Comparison of ENCODE assay signal across 21 cellular contexts in the genomic region with DNA sequence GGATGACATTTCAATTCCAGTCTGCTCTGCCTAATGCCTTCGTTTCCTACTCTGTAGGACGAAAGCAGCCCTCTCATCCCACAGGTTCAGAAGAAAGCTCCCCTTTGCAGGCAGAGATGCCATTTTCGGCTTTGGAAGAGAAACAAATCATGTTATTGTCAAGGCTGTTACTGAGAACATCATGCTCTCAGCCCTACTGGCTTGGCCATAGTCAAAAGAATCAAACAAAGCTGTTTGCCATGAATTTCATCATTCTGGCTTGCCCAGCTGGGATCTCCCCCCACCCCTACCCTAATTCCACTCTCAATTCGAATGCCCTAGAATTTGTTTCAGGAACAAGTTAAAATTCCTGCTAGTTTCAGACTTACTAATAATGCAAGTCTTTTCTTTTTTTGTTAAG.
A peak's percentile ranks its signal among the peaks of the same experiment; 100 is the strongest.
DNase-seq lines count a peak whose midpoint lies in the region; TF ChIP-seq lines count a peak whose summit lies in the region.
"Had no signal": no experiment of that assay in that cellular context is flagged by ENCODE, and none has a peak within 500 bp of the region (broad histone marks: within the 10 kb centered on the region; RNA-seq: fewer than 3 reads in every experiment).

No MANE protein-coding gene starts in this region.

- H3K27ac ChIP-seq in left ventricle myocardium inferior (replicated peaks), result peak overlapping the region; percentile 42
- no peak overlapping the region for H3K27ac ChIP-seq in right atrium auricular region
- peak overlapping the region; percentile 29 for H3K27ac ChIP-seq in neural cell (ENCODE audit: low read length)
- peak overlapping the region; percentile 100 for H3K27ac ChIP-seq in temporal lobe (ENCODE audit: low read depth, low read length)
- no peak overlapping the region for H3K27ac ChIP-seq in effector memory CD4-positive, alpha-beta T cell (ENCODE audit: insufficient read depth, low read length, poor library complexity, severe bottlenecking)
- H3K27ac ChIP-seq: heart right ventricle, HL-60, testis had no signal

- no peaks in the 10 kb centered on the region for H3K9me3 Mint-ChIP-seq in activated CD4-positive, alpha-beta T cell treated with anti-CD3 and anti-CD28 coated beads, Interleukin-2, amount 10 ng/mL, durations not matched to agents 7 days and 5 days
- H3K9me3 Mint-ChIP-seq: activated naive CD8-positive, alpha-beta T cell treated with anti-CD3 and anti-CD28 coated beads for 36 hours had no signal

- H3F3A ChIP-seq in neural cell (ENCODE audit: insufficient read depth, low read length, poor library complexity, severe bottlenecking), result peaks cover 4% of the 10 kb centered on the region

- H3K4me1 Mint-ChIP-seq in activated CD4-positive, alpha-beta T cell treated with anti-CD3 and anti-CD28 coated beads, Interleukin-2, amount 10 ng/mL, durations not matched to agents 7 days and 5 days, result no peaks in the 10 kb centered on the region
- H3K4me1 Mint-ChIP-seq: activated naive CD8-positive, alpha-beta T cell treated with anti-CD3 and anti-CD28 coated beads for 36 hours had no signal

- CTCF ChIA-PET in activated CD4-positive, alpha-beta T cell treated with anti-CD3 and anti-CD28 coated beads, Interleukin-2, amount 10 ng/mL, durations not matched to agents 7 days and 5 days (lab: Charles Lee), result no interaction called here

- no peak overlapping the region for H3K27ac Mint-ChIP-seq in activated CD4-positive, alpha-beta T cell treated with anti-CD3 and anti-CD28 coated beads, Interleukin-2, amount 10 ng/mL, durations not matched to agents 7 days and 5 days
- H3K27ac Mint-ChIP-seq: activated naive CD8-positive, alpha-beta T cell treated with anti-CD3 and anti-CD28 coated beads for 36 hours; progenitor cell of endocrine pancreas had no signal

- no peaks in the 10 kb centered on the region for H3K36me3 Mint-ChIP-seq in activated CD4-positive, alpha-beta T cell treated with anti-CD3 and anti-CD28 coated beads, Interleukin-2, amount 10 ng/mL, durations not matched to agents 7 days and 5 days (ENCODE audit: low read depth)
- H3K36me3 Mint-ChIP-seq: activated naive CD8-positive, alpha-beta T cell treated with anti-CD3 and anti-CD28 coated beads for 36 hours had no signal

- TF ChIP-seq EP300 in neural cell (conservative IDR thresholded peaks at IDR 0.05; ENCODE audit: poor library complexity, severe bottlenecking), result no peak

- TF ChIP-seq CTCF in left ventricle myocardium inferior (IDR thresholded peaks at IDR 0.05; ENCODE audit: borderline replicate concordance), result no peak
- no peak for TF ChIP-seq CTCF in right atrium auricular region (IDR thresholded peaks at IDR 0.05)
- no peak for TF ChIP-seq CTCF in neural cell (IDR thresholded peaks at IDR 0.05; ENCODE audit: poor library complexity, severe bottlenecking)

- H2AFZ ChIP-seq in neural cell (ENCODE audit: low read depth, low read length), result no peak overlapping the region

- H3K27me3 Mint-ChIP-seq in activated CD4-positive, alpha-beta T cell treated with anti-CD3 and anti-CD28 coated beads, Interleukin-2, amount 10 ng/mL, durations not matched to agents 7 days and 5 days, result peaks cover 32% of the 10 kb centered on the region
- H3K27me3 Mint-ChIP-seq: activated naive CD8-positive, alpha-beta T cell treated with anti-CD3 and anti-CD28 coated beads for 36 hours had no signal

- H3K4me1 ChIP-seq in left ventricle myocardium inferior (no peaks in the 10 kb centered on the region), right atrium auricular region (peaks cover 0 to 10% of the 10 kb centered on the region in 2 donors)
- no peaks in the 10 kb centered on the region for H3K4me1 ChIP-seq in effector memory CD4-positive, alpha-beta T cell (ENCODE audit: control insufficient read depth, insufficient read depth, low read length, poor library complexity, severe bottlenecking)
- H3K4me1 ChIP-seq: testis had no signal

- no peak overlapping the region for H3K4me2 ChIP-seq in neural cell (ENCODE audit: low read length)

- POLR2A ChIA-PET in activated CD4-positive, alpha-beta T cell treated with anti-CD3 and anti-CD28 coated beads, Interleukin-2, amount 10 ng/mL, durations not matched to agents 7 days and 5 days (lab: Charles Lee), result no interaction called here

- no peak overlapping the region for H3K4me3 Mint-ChIP-seq in activated CD4-positive, alpha-beta T cell treated with anti-CD3 and anti-CD28 coated beads, Interleukin-2, amount 10 ng/mL, durations not matched to agents 7 days and 5 days
- H3K4me3 Mint-ChIP-seq: activated naive CD8-positive, alpha-beta T cell treated with anti-CD3 and anti-CD28 coated beads for 36 hours had no signal

- H4K20me1 ChIP-seq in neural cell (ENCODE audit: insufficient read depth), result no peaks in the 10 kb centered on the region

- H3K4me3 ChIP-seq in left ventricle myocardium inferior (no peak overlapping the region), right atrium auricular region (no peak overlapping the region), neural cell (ENCODE audit: low read length) (peak overlapping the region; percentile 12)
- H3K4me3 ChIP-seq in effector memory CD4-positive, alpha-beta T cell (ENCODE audit: insufficient read depth, low read depth, low read length, poor library complexity, severe bottlenecking), result no peak overlapping the region
- H3K4me3 ChIP-seq: HAP-1, heart right ventricle, lung, testis had no signal

- H3K79me2 ChIP-seq in neural cell (replicated peaks; ENCODE audit: insufficient read depth, low read length), result no peaks in the 10 kb centered on the region

- no peaks in the 10 kb centered on the region for H3K36me3 ChIP-seq in left ventricle myocardium inferior
- H3K36me3 ChIP-seq in right atrium auricular region, result no peaks in the 10 kb centered on the region
- H3K36me3 ChIP-seq in neural cell (ENCODE audit: insufficient read depth, low read length), result no peaks in the 10 kb centered on the region
- no peaks in the 10 kb centered on the region for H3K36me3 ChIP-seq in effector memory CD4-positive, alpha-beta T cell (ENCODE audit: control insufficient read depth, insufficient read depth, low read length)
- H3K36me3 ChIP-seq: HAP-1, heart right ventricle had no signal

- no peaks in the 10 kb centered on the region for H3K9me2 ChIP-seq in neural cell (ENCODE audit: insufficient read depth, low read length)

- DNase-seq in left ventricle myocardium inferior (no peak), right atrium auricular region (ENCODE audit: low spot score) (no peak), fibroblast of peridontal ligament (ENCODE audit: extremely low read depth) (peak; percentile 49), NCI-H1436 (lab: John Stamatoyannopoulos, UW) (no peak)
- DNase-seq in activated CD4-positive, alpha-beta T cell treated with anti-CD3 and anti-CD28 coated beads, Interleukin-2, amount 10 ng/mL, durations not matched to agents 7 days and 5 days, result no peak
- no peak for DNase-seq in effector memory CD4-positive, alpha-beta T cell
- DNase-seq: activated naive CD8-positive, alpha-beta T cell treated with anti-CD3 and anti-CD28 coated beads for 36 hours; DMS 273 treated with DMSO at 0.1 percent for 48 hours; erythroblast; heart right ventricle; NCI-H1694; NCI-H446; stimulated activated CD8-positive, alpha-beta memory T cell treated with anti-CD3 and anti-CD28 coated beads, Interleukin-4, amount 100 ng/mL, for 48 hours; SW 1271; testis had no signal

- H3K9ac ChIP-seq in neural cell (ENCODE audit: low read length), result no peak overlapping the region

- TF ChIP-seq RAD21 in neural cell (conservative IDR thresholded peaks at IDR 0.05), result no peak

- intact Hi-C loops in left ventricle myocardium inferior (cut with micrococcal nuclease), result no loop called here

- no peaks in the 10 kb centered on the region for H3K27me3 ChIP-seq in left ventricle myocardium inferior (ENCODE audit: low read depth)
- no peaks in the 10 kb centered on the region for H3K27me3 ChIP-seq in right atrium auricular region
- H3K27me3 ChIP-seq in neural cell (ENCODE audit: insufficient read depth, low read depth, low read length), result no peaks in the 10 kb centered on the region
- H3K27me3 ChIP-seq in effector memory CD4-positive, alpha-beta T cell (replicated peaks; ENCODE audit: control insufficient read depth, insufficient read depth, low read length, poor library complexity, severe bottlenecking), result no peaks in the 10 kb centered on the region
- H3K27me3 ChIP-seq: heart right ventricle, testis had no signal

- H3K9me3 ChIP-seq in left ventricle myocardium inferior (replicated peaks), result no peaks in the 10 kb centered on the region
- H3K9me3 ChIP-seq in right atrium auricular region, result peaks cover 0 to under 1% of the 10 kb centered on the region in 2 donors
- no peaks in the 10 kb centered on the region for H3K9me3 ChIP-seq in neural cell (ENCODE audit: low read length)
- H3K9me3 ChIP-seq in effector memory CD4-positive, alpha-beta T cell (ENCODE audit: control insufficient read depth, low read length), result no peaks in the 10 kb centered on the region
- H3K9me3 ChIP-seq: testis had no signal

TF ChIP-seq in neural cell, 6 proteins besides CTCF, POLR2A, EP300 and RAD21:
- TF ChIP-seq EZH2 (IDR thresholded peaks at IDR 0.05; ENCODE audit: borderline replicate concordance, insufficient read depth, low read length, poor library complexity, severe bottlenecking) (no peak), TAF1 (IDR thresholded peaks at IDR 0.05; ENCODE audit: low read depth) (no peak)

Comparison
In these comparisons a context has a peak if more than half of its experiments do, and no peak if none do; other contexts are left out.
1. H3K27ac ChIP-seq: peak in left ventricle myocardium inferior (single experiment), neural cell (single experiment) and temporal lobe (single experiment); none in right atrium auricular region (0 of 2) and effector memory CD4-positive, alpha-beta T cell (single experiment).